ENCODE assay signal across 23 cellular contexts in the genomic region with DNA sequence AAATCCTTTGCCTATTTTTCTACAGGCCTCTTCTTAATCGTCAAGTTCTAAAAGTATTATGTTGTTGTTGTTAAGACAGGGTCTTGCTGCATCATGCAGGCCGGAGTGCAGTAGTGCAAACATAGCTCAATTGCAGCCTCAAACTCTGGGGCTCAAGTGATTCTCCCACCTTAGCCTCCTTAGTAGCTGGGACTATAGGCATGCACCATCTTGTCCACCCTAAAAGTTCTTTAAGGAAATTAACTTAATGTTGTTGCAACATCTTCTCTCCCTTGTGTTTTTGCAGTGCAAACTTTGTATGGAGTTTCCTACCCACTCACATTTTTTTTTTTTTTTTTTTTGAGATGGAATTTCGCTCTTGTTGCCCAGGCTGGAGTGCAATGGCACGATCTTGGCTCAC. TPM values are rescaled to one million over a fixed set of nuclear protein-coding genes. Genes with fewer than 3 reads are reported as not detected.
DNase-seq lines count a peak whose midpoint lies in the region; ATAC-seq, FAIRE-seq and TF ChIP-seq lines count a peak whose summit lies in the region.
"Had no signal": no experiment of that assay in that cellular context is flagged by ENCODE, and none has a peak within 500 bp of the region (broad histone marks: within the 10 kb centered on the region; RNA-seq: fewer than 3 reads in every experiment).

No MANE protein-coding gene starts in this region.

- H3K27ac ChIP-seq in Karpas-422 (ENCODE audit: low read length) = no peak overlapping the region
- H3K27ac ChIP-seq in endodermal cell (ENCODE audit: low read depth, low read length) = no peak overlapping the region
- no peak overlapping the region for H3K27ac ChIP-seq in testis

- intact Hi-C loops in testis (cut with DNase I; ENCODE audit: low total_unique reads) = no loop called here

- H3K36me3 Mint-ChIP-seq in WTC11 (peaks cover 21% of the 10 kb centered on the region), endodermal cell (ENCODE audit: low read depth) (peaks cover 32% of the 10 kb centered on the region)

- H3K4me2 ChIP-seq in Karpas-422 (ENCODE audit: low read depth, low read length, poor library complexity, severe bottlenecking) = no peak overlapping the region

- H3K4me1 ChIP-seq in Karpas-422 (ENCODE audit: low read length) (no peaks in the 10 kb centered on the region), endodermal cell (ENCODE audit: control insufficient read depth, insufficient read depth, low read length) (no peaks in the 10 kb centered on the region), testis (no peaks in the 10 kb centered on the region)

- ATAC-seq in WTC11 = no peak
- ATAC-seq in GM21528 (IDR thresholded peaks at IDR 0.05; ENCODE audit: low FRiP score, unreplicated experiment) = no peak
- ATAC-seq: HCT116 had no signal

- POLR2A ChIA-PET in WTC11 (lab: Charles Lee) = no interaction called here

- DNase-seq in Karpas-422 (peak; percentile 41), WTC11 (ENCODE audit: low spot score) (no peak), bronchial epithelial cell (ENCODE audit: low read depth) (peak; percentile 51), endodermal cell (no peak), testis (no peak)
- DNase-seq: C1 segment of cervical spinal cord; Calu3; CD4-positive, alpha-beta memory T cell; COR-L47; DMS53; DMS79 treated with DMSO at 0.1 percent for 48 hours; GF-D8; H9 had no signal

- no peaks in the 10 kb centered on the region for H3K79me2 ChIP-seq in Karpas-422 (ENCODE audit: low read length)

- no peak for TF ChIP-seq CTCF in WTC11 (IDR thresholded peaks at IDR 0.05)
- no peak for TF ChIP-seq CTCF in bronchial epithelial cell (IDR thresholded peaks at IDR 0.05; ENCODE audit: insufficient read depth, low read length, severe bottlenecking)
- no peak for TF ChIP-seq CTCF in endodermal cell (conservative IDR thresholded peaks at IDR 0.05)
- TF ChIP-seq CTCF in testis (IDR thresholded peaks at IDR 0.05) = no peak

- CTCF ChIA-PET in WTC11 (lab: Charles Lee) = interaction anchor here (0.7 to 1.2 kb wide), 3 partner anchors 16 to 143 kb away, joined by 3 to 4 read pairs (median 3); a partner anchor contains a TSS

- no peak for TF ChIP-seq POLR2A in testis (IDR thresholded peaks at IDR 0.05)

- no peak overlapping the region for H2AFZ ChIP-seq in Karpas-422 (ENCODE audit: low read length)

- H3K9me3 ChIP-seq in Karpas-422 (ENCODE audit: low read length) (no peaks in the 10 kb centered on the region), endodermal cell (ENCODE audit: control insufficient read depth, low read length) (no peaks in the 10 kb centered on the region), testis (no peaks in the 10 kb centered on the region)

- H3K4me1 Mint-ChIP-seq in WTC11 (no peaks in the 10 kb centered on the region), endodermal cell (no peaks in the 10 kb centered on the region)
- H3K4me1 Mint-ChIP-seq: CD4-positive, alpha-beta memory T cell had no signal

- no peak overlapping the region for H3K9ac ChIP-seq in Karpas-422 (ENCODE audit: low read length)
- H3K9ac ChIP-seq in endodermal cell (ENCODE audit: extremely low read depth, low read length, poor library complexity, severe bottlenecking) = no peak overlapping the region

- H3K9me3 Mint-ChIP-seq in WTC11 (no peaks in the 10 kb centered on the region), endodermal cell (no peaks in the 10 kb centered on the region)
- H3K9me3 Mint-ChIP-seq: CD4-positive, alpha-beta memory T cell; H9 had no signal

- peaks cover 4% of the 10 kb centered on the region; the same call in 1 of the 2 replicates for H4K20me1 ChIP-seq in Karpas-422 (ENCODE audit: insufficient read depth, low read depth, low read length)

- no peak for FAIRE-seq in bronchial epithelial cell (lab: Jason Lieb, UNC)
- FAIRE-seq: GM12891, GM18507 had no signal

- WGBS in endodermal cell (ENCODE audit: insufficient coverage in 1 of 2, insufficient read length in 1 of 2), 2 experiments = 90 to 100% methylated on average over 1 to 4 of the region's 4 CpGs
- 84 to 90% methylated on average over 4 of the region's 4 CpGs for WGBS in testis, 2 donors

- H3K9me2 ChIP-seq in Karpas-422 (replicated peaks; ENCODE audit: insufficient read depth, low read length) = no peaks in the 10 kb centered on the region

- H3K4me3 Mint-ChIP-seq in WTC11 = no peak overlapping the region
- H3K4me3 Mint-ChIP-seq in endodermal cell = no peak overlapping the region
- H3K4me3 Mint-ChIP-seq: CD4-positive, alpha-beta memory T cell; H9 had no signal

- H3K27me3 ChIP-seq in Karpas-422 (ENCODE audit: low read length) = no peaks in the 10 kb centered on the region
- H3K27me3 ChIP-seq in bronchial epithelial cell (ENCODE audit: control insufficient read depth, insufficient read depth, low read length) = no peaks in the 10 kb centered on the region
- H3K27me3 ChIP-seq in endodermal cell (ENCODE audit: control insufficient read depth, insufficient read depth, low read length, poor library complexity, severe bottlenecking) = no peaks in the 10 kb centered on the region
- no peaks in the 10 kb centered on the region for H3K27me3 ChIP-seq in testis

- H3K4me3 ChIP-seq in Karpas-422 (ENCODE audit: low read length) = no peak overlapping the region
- H3K4me3 ChIP-seq in bronchial epithelial cell (ENCODE audit: low read depth, low read length) = no peak overlapping the region
- no peak overlapping the region for H3K4me3 ChIP-seq in endodermal cell (ENCODE audit: low read length)
- no peak overlapping the region for H3K4me3 ChIP-seq in testis

- H3K36me3 ChIP-seq in Karpas-422 (ENCODE audit: insufficient read depth, low read length) = peaks cover 14% of the 10 kb centered on the region
- H3K36me3 ChIP-seq in bronchial epithelial cell (ENCODE audit: control insufficient read depth, insufficient read depth, low read length) = peaks cover 1% of the 10 kb centered on the region
- peaks cover 35% of the 10 kb centered on the region for H3K36me3 ChIP-seq in endodermal cell (ENCODE audit: control insufficient read depth, insufficient read depth, low read length)
- H3K36me3 ChIP-seq in testis (ENCODE audit: low read depth, missing control alignments) = no peaks in the 10 kb centered on the region

- no peaks in the 10 kb centered on the region; the same call in 1 of the 2 replicates for H3K27me3 Mint-ChIP-seq in WTC11 (ENCODE audit: low read depth)
- H3K27me3 Mint-ChIP-seq in endodermal cell (ENCODE audit: insufficient read depth) = no peaks in the 10 kb centered on the region
- H3K27me3 Mint-ChIP-seq: CD4-positive, alpha-beta memory T cell had no signal

- peak overlapping the region; percentile 60; the same call in 1 of the 2 replicates for H3K27ac Mint-ChIP-seq in WTC11
- no peak overlapping the region for H3K27ac Mint-ChIP-seq in endodermal cell
- H3K27ac Mint-ChIP-seq: CD4-positive, alpha-beta memory T cell; H9 had no signal

TF ChIP-seq in WTC11, 78 proteins besides CTCF, POLR2A, EP300 and RAD21 (continues in another document):
- TF ChIP-seq SP1 (CRISPR knock-in tag; conservative IDR thresholded peaks at IDR 0.05) (no peak), MXD4 (CRISPR knock-in tag; IDR thresholded peaks at IDR 0.05; ENCODE audit: borderline replicate concordance) (no peak)
- TF ChIP-seq, protein P1, sequence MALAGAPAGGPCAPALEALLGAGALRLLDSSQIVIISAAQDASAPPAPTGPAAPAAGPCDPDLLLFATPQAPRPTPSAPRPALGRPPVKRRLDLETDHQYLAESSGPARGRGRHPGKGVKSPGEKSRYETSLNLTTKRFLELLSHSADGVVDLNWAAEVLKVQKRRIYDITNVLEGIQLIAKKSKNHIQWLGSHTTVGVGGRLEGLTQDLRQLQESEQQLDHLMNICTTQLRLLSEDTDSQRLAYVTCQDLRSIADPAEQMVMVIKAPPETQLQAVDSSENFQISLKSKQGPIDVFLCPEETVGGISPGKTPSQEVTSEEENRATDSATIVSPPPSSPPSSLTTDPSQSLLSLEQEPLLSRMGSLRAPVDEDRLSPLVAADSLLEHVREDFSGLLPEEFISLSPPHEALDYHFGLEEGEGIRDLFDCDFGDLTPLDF (CRISPR knock-in tag; IDR thresholded peaks at IDR 0.05) = no peak

RNA-seq across cellular contexts. Expression of a gene that starts 4.1 kb away (rescaled TPM):
- not detected in 2 replicates for total RNA-seq in Karpas-422 (2014; rRNA removed; shearing (Covaris generic); ENCODE audit: low replicate concordance)
- total RNA-seq in WTC11 (2021) (0.39 TPM in 1 of 3 replicates, not detected in the others), bronchial epithelial cell (0.26 and 0.77 TPM in 2 replicates), endodermal cell (not detected), testis (1 to 10 TPM; 1.7 to 1.8 TPM)
- polyA plus RNA-seq in endodermal cell (2013, experiment 1 of 2) = not detected
- polyA plus RNA-seq in endodermal cell (2013, experiment 2 of 2) = not detected
- not detected for polyA plus RNA-seq in testis (ENCODE audit: insufficient read depth, low read depth, low replicate concordance)
- total RNA-seq: A172, A673, Daoy, G401, H4, H9 had no signal
- polyA plus RNA-seq: BJ; CD4-positive, alpha-beta memory T cell had no signal

RNA-seq across cellular contexts. Expression of a gene that starts 7.8 kb away (rescaled TPM):
- 17.7 and 39.1 TPM in 2 replicates for total RNA-seq in Karpas-422 (2014; rRNA removed; shearing (Covaris generic); ENCODE audit: low replicate concordance)
- total RNA-seq in WTC11 (2021) = 53.7 to 60.3 TPM (median 58.7 TPM) in 3 replicates
- total RNA-seq in bronchial epithelial cell = 26.9 and 34.2 TPM in 2 replicates
- 10 to 100 TPM; 70.3 to 85.1 TPM for total RNA-seq in endodermal cell
- polyA plus RNA-seq in endodermal cell (2013, experiment 1 of 2) = 49.9 TPM
- polyA plus RNA-seq in endodermal cell (2013, experiment 2 of 2) = 39.7 TPM
- total RNA-seq in testis = 10 to 100 TPM; 31.8 to 45.7 TPM
- 26.1 TPM for polyA plus RNA-seq in testis (ENCODE audit: insufficient read depth, low read depth, low replicate concordance)

RNA-seq across cellular contexts. Expression of a gene that starts 19.1 kb away (rescaled TPM):
- 6.1 and 9.8 TPM in 2 replicates for total RNA-seq in Karpas-422 (2014; rRNA removed; shearing (Covaris generic); ENCODE audit: low replicate concordance)
- total RNA-seq in WTC11 (2021) = 2.2 to 2.7 TPM (median 2.4 TPM) in 3 replicates
- 7.1 and 30.7 TPM in 2 replicates for total RNA-seq in bronchial epithelial cell
- total RNA-seq in endodermal cell = 1 to 10 TPM; 1.5 to 1.9 TPM
- polyA plus RNA-seq in endodermal cell (2013, experiment 1 of 2) = 3.3 TPM
- polyA plus RNA-seq in endodermal cell (2013, experiment 2 of 2) = 3.0 TPM
- total RNA-seq in testis = 1 to 10 TPM; 4.6 to 5.3 TPM
- 5.3 TPM for polyA plus RNA-seq in testis (ENCODE audit: insufficient read depth, low read depth, low replicate concordance)

RNA-seq across cellular contexts. Expression of a gene that starts 20.6 kb away (rescaled TPM):
- 53.7 and 64.6 TPM in 2 replicates for total RNA-seq in Karpas-422 (2014; rRNA removed; shearing (Covaris generic); ENCODE audit: low replicate concordance)
- total RNA-seq in WTC11 (2021) = 87.7 to 109 TPM (median 91.1 TPM) in 3 replicates
- 57.4 and 67.0 TPM in 2 replicates for total RNA-seq in bronchial epithelial cell
- 100 to 1,000 TPM; 103 to 111 TPM for total RNA-seq in endodermal cell
- polyA plus RNA-seq in endodermal cell (2013, experiment 1 of 2) = 73.6 TPM
- polyA plus RNA-seq in endodermal cell (2013, experiment 2 of 2) = 66.1 TPM
- total RNA-seq in testis = 100 to 1,000 TPM in 1 of 2 donors, 10 to 100 TPM in 1; 82.5 to 100 TPM
- polyA plus RNA-seq in testis (ENCODE audit: insufficient read depth, low read depth, low replicate concordance) = 74.5 TPM

RNA-seq across cellular contexts. Expression of a gene that starts 34.9 kb away (rescaled TPM):
- 325 and 443 TPM in 2 replicates for total RNA-seq in Karpas-422 (2014; rRNA removed; shearing (Covaris generic); ENCODE audit: low replicate concordance)
- 411 to 479 TPM (median 429 TPM) in 3 replicates for total RNA-seq in WTC11 (2021)
- 281 and 377 TPM in 2 replicates for total RNA-seq in bronchial epithelial cell
- 100 to 1,000 TPM; 323 to 351 TPM for total RNA-seq in endodermal cell
- polyA plus RNA-seq in endodermal cell (2013, experiment 1 of 2) = 255 TPM
- polyA plus RNA-seq in endodermal cell (2013, experiment 2 of 2) = 247 TPM
- total RNA-seq in testis = 100 to 1,000 TPM; 192 to 203 TPM
- polyA plus RNA-seq in testis (ENCODE audit: insufficient read depth, low read depth, low replicate concordance) = 302 TPM

Comparison
In these comparisons a context has a peak if more than half of its experiments do, and no peak if none do; other contexts are left out.
1. DNase-seq: peak in Karpas-422 (single experiment) and bronchial epithelial cell (single experiment); none in WTC11 (single experiment), endodermal cell (single experiment) and testis (single experiment).